In genomic region chr12:29516431-29516875, GRCh38 we compare ENCODE assay signal across 17 cellular contexts. TPM values are rescaled to one million over a fixed set of nuclear protein-coding genes. Genes with fewer than 3 reads are reported as not detected.
A peak's percentile ranks its signal among the peaks of the same experiment; 100 is the strongest.
DNase-seq lines count a peak whose midpoint lies in the region; ATAC-seq, FAIRE-seq and TF ChIP-seq lines count a peak whose summit lies in the region.
"Had no signal": no experiment of that assay in that cellular context is flagged by ENCODE, and none has a peak within 500 bp of the region (broad histone marks: within the 10 kb centered on the region; RNA-seq: fewer than 3 reads in every experiment).

No MANE protein-coding gene starts in this region.

- no peak overlapping the region for H3K4ac ChIP-seq in mesenchymal stem cell (ENCODE audit: low read depth in 1 of 2, low read length in 2 of 2)

- H4K8ac ChIP-seq in mesenchymal stem cell (ENCODE audit: low read length), result no peak overlapping the region

- H3K9me3 ChIP-seq in MM.1S (replicated peaks; ENCODE audit: insufficient read depth, low read length) (no peaks in the 10 kb centered on the region), mesenchymal stem cell (ENCODE audit: control insufficient read depth, low read length) (no peaks in the 10 kb centered on the region), small intestine (ENCODE audit: control insufficient read depth, low read depth) (no peaks in the 10 kb centered on the region)
- H3K9me3 ChIP-seq: BLaER1, spleen had no signal

- no peak overlapping the region for H3K4me3 Mint-ChIP-seq in activated T-cell treated with anti-CD3 and anti-CD28 coated beads, Interleukin-2, amount 50 U/mL, for 24 hours
- H3K4me3 Mint-ChIP-seq: stimulated activated naive CD8-positive, alpha-beta T cell treated with anti-CD3 and anti-CD28 coated beads, Interleukin-15, amount 100 ng/mL, for 72 hours had no signal

- H3K9me3 Mint-ChIP-seq in activated T-cell treated with anti-CD3 and anti-CD28 coated beads, Interleukin-2, amount 50 U/mL, for 24 hours, result no peaks in the 10 kb centered on the region
- H3K9me3 Mint-ChIP-seq: stimulated activated naive CD8-positive, alpha-beta T cell treated with anti-CD3 and anti-CD28 coated beads, Interleukin-15, amount 100 ng/mL, for 72 hours had no signal

- H3K36me3 Mint-ChIP-seq in activated T-cell treated with anti-CD3 and anti-CD28 coated beads, Interleukin-2, amount 50 U/mL, for 24 hours (ENCODE audit: low read depth), result no peaks in the 10 kb centered on the region

- H3K79me2 ChIP-seq in MM.1S (ENCODE audit: low read length), result no peaks in the 10 kb centered on the region
- H3K79me2 ChIP-seq: parathyroid adenoma had no signal

- DNase-seq in BJ (ENCODE audit: low read depth) (peak; percentile 75), MM.1S (peak; percentile 60), bronchial epithelial cell (ENCODE audit: low read depth) (peak; percentile 47), mesenchymal stem cell (peak; percentile 70), small intestine (no peak), pons (ENCODE audit: low spot score) (no peak)
- no peak for DNase-seq in activated T-cell treated with anti-CD3 and anti-CD28 coated beads, Interleukin-2, amount 50 U/mL, for 24 hours
- DNase-seq: activated effector memory CD4-positive, alpha-beta T cell treated with anti-CD3 and anti-CD28 coated beads, Interleukin-2, amount 50 U/mL, for 16 hours; effector CD4-positive, alpha-beta T cell; kidney glomerular epithelial cell; spleen; stimulated activated naive CD8-positive, alpha-beta T cell treated with anti-CD3 and anti-CD28 coated beads, Interleukin-15, amount 100 ng/mL, for 72 hours had no signal

- H3K27ac ChIP-seq in MM.1S (ENCODE audit: low read length) (peak overlapping the region; percentile 44; the same call in 1 of the 2 replicates), mesenchymal stem cell (ENCODE audit: low read length, poor library complexity, severe bottlenecking) (no peak overlapping the region), small intestine (ENCODE audit: low read depth in 1 of 2, low read length in 1 of 2) (no peak overlapping the region)
- H3K27ac ChIP-seq: BLaER1, parathyroid adenoma, spleen had no signal

- no peak overlapping the region for H3K14ac ChIP-seq in mesenchymal stem cell (ENCODE audit: low read length in 2 of 2)

- no peak overlapping the region for H3K9ac ChIP-seq in MM.1S (ENCODE audit: low read length)
- peak overlapping the region; percentile 6 for H3K9ac ChIP-seq in mesenchymal stem cell (ENCODE audit: low read length)
- H3K9ac ChIP-seq: BLaER1, parathyroid adenoma had no signal

- WGBS in mesenchymal stem cell, result 8% methylated on average over 2 of the region's 2 CpGs
- 56 to 69% (median 61%) methylated on average over 2 of the region's 2 CpGs for WGBS in small intestine, 3 donors

- no peak overlapping the region for H2BK15ac ChIP-seq in mesenchymal stem cell (ENCODE audit: low read depth, poor library complexity, severe bottlenecking)

- H3K4me2 ChIP-seq in MM.1S (ENCODE audit: low read depth, low read length) (peak overlapping the region; percentile 24), mesenchymal stem cell (ENCODE audit: low read length, poor library complexity, severe bottlenecking) (no peak overlapping the region)
- H3K4me2 ChIP-seq: BLaER1 had no signal

- ATAC-seq in esophagus mucosa, result no peak
- ATAC-seq: stimulated activated naive CD8-positive, alpha-beta T cell treated with anti-CD3 and anti-CD28 coated beads, Interleukin-15, amount 100 ng/mL, for 72 hours had no signal

- no peaks in the 10 kb centered on the region for H3K36me3 ChIP-seq in BJ (ENCODE audit: control insufficient read depth, insufficient read depth, low read length)
- H3K36me3 ChIP-seq in MM.1S (replicated peaks; ENCODE audit: insufficient read depth, low read length), result no peaks in the 10 kb centered on the region
- no peaks in the 10 kb centered on the region for H3K36me3 ChIP-seq in bronchial epithelial cell (ENCODE audit: control insufficient read depth, insufficient read depth, low read length)
- peaks cover 0 to 51% of the 10 kb centered on the region in 2 experiments for H3K36me3 ChIP-seq in mesenchymal stem cell (ENCODE audit: control insufficient read depth in 1 of 2, insufficient read depth in 2 of 2, low read depth in 1 of 2, low read length in 2 of 2)
- H3K36me3 ChIP-seq in small intestine (ENCODE audit: control insufficient read depth in 2 of 2, insufficient read depth in 2 of 2, low read length in 2 of 2), result no peaks in the 10 kb centered on the region
- H3K36me3 ChIP-seq: BLaER1 had no signal

- H4K91ac ChIP-seq in mesenchymal stem cell (ENCODE audit: low read length), result no peak overlapping the region

- H4K20me1 ChIP-seq in MM.1S (ENCODE audit: insufficient read depth, low read length), result no peaks in the 10 kb centered on the region
- H4K20me1 ChIP-seq: BLaER1 had no signal

- no peak overlapping the region for H2AK5ac ChIP-seq in mesenchymal stem cell (ENCODE audit: low read length, severe bottlenecking)

- H3K27me3 Mint-ChIP-seq in activated T-cell treated with anti-CD3 and anti-CD28 coated beads, Interleukin-2, amount 50 U/mL, for 24 hours, result peaks cover 26% of the 10 kb centered on the region

- peaks cover 18% of the 10 kb centered on the region for H3K4me1 ChIP-seq in MM.1S (ENCODE audit: low read length)
- H3K4me1 ChIP-seq in mesenchymal stem cell (ENCODE audit: control insufficient read depth, insufficient read depth, low read depth, low read length), result no peaks in the 10 kb centered on the region
- H3K4me1 ChIP-seq in small intestine (ENCODE audit: control insufficient read depth in 2 of 2, insufficient read depth in 1 of 2, low read depth in 1 of 2, low read length in 1 of 2), result no peaks in the 10 kb centered on the region
- H3K4me1 ChIP-seq: BLaER1 had no signal

- H2BK120ac ChIP-seq in mesenchymal stem cell (ENCODE audit: low read depth, low read length), result no peak overlapping the region

- no peaks in the 10 kb centered on the region for H3K9me2 ChIP-seq in MM.1S (replicated peaks; ENCODE audit: insufficient read depth, low read length)

- H2BK5ac ChIP-seq in mesenchymal stem cell (ENCODE audit: low read depth, low read length, poor library complexity, severe bottlenecking), result no peak overlapping the region

- peaks cover 9% of the 10 kb centered on the region for H3F3A ChIP-seq in MM.1S (ENCODE audit: insufficient read depth, low read length)

- H3K4me3 ChIP-seq in BJ (ENCODE audit: low read depth, low read length) (no peak overlapping the region), MM.1S (ENCODE audit: low read length) (no peak overlapping the region), bronchial epithelial cell (ENCODE audit: low read depth, low read length) (no peak overlapping the region), mesenchymal stem cell (ENCODE audit: insufficient read depth in 1 of 2, low read depth in 1 of 2, low read length in 2 of 2) (no peak overlapping the region), small intestine (ENCODE audit: low read depth in 1 of 2, low read length in 2 of 2) (no peak overlapping the region)
- H3K4me3 ChIP-seq: BLaER1, spleen had no signal

- TF ChIP-seq CTCF in BJ (IDR thresholded peaks at IDR 0.05; ENCODE audit: insufficient read depth, low read depth, low read length) (no peak), MM.1S (IDR thresholded peaks at IDR 0.05; ENCODE audit: low read length) (no peak), bronchial epithelial cell (IDR thresholded peaks at IDR 0.05; ENCODE audit: insufficient read depth, low read length, severe bottlenecking) (no peak)

- H3K27me3 ChIP-seq in BJ (ENCODE audit: control insufficient read depth, insufficient read depth, low read length) (no peaks in the 10 kb centered on the region), MM.1S (replicated peaks; ENCODE audit: insufficient read depth, low read length) (no peaks in the 10 kb centered on the region), bronchial epithelial cell (ENCODE audit: control insufficient read depth, insufficient read depth, low read length) (no peaks in the 10 kb centered on the region), mesenchymal stem cell (ENCODE audit: control insufficient read depth in 1 of 2, insufficient read depth in 1 of 2, low read length in 2 of 2) (no peaks in the 10 kb centered on the region), small intestine (ENCODE audit: control insufficient read depth in 2 of 2, insufficient read depth in 2 of 2, low read length in 2 of 2) (no peaks in the 10 kb centered on the region)
- H3K27me3 ChIP-seq: BLaER1, spleen had no signal

- no peak overlapping the region for H3K23ac ChIP-seq in mesenchymal stem cell (ENCODE audit: low read length in 2 of 2)

- H2BK12ac ChIP-seq in mesenchymal stem cell (ENCODE audit: low read length in 2 of 2), result no peak overlapping the region

- CTCF ChIA-PET in BJ (lab: Yijun Ruan, JAX), result no interaction called here

- POLR2A ChIA-PET in BJ (lab: Charles Lee), result no interaction called here

- no peak overlapping the region for H3K18ac ChIP-seq in mesenchymal stem cell (ENCODE audit: low read depth in 1 of 2, low read length in 2 of 2)

- H3K4me1 Mint-ChIP-seq in activated T-cell treated with anti-CD3 and anti-CD28 coated beads, Interleukin-2, amount 50 U/mL, for 24 hours (ENCODE audit: low read depth), result no peaks in the 10 kb centered on the region
- H3K4me1 Mint-ChIP-seq: stimulated activated naive CD8-positive, alpha-beta T cell treated with anti-CD3 and anti-CD28 coated beads, Interleukin-15, amount 100 ng/mL, for 72 hours had no signal

- no peak for FAIRE-seq in bronchial epithelial cell (lab: Jason Lieb, UNC)
- no peak for FAIRE-seq in small intestine (lab: Jason Lieb, UNC)

- H3K79me1 ChIP-seq in mesenchymal stem cell (replicated peaks; ENCODE audit: low read length, poor library complexity, severe bottlenecking), result no peaks in the 10 kb centered on the region

- no peak overlapping the region for H3K27ac Mint-ChIP-seq in activated T-cell treated with anti-CD3 and anti-CD28 coated beads, Interleukin-2, amount 50 U/mL, for 24 hours
- H3K27ac Mint-ChIP-seq: stimulated activated naive CD8-positive, alpha-beta T cell treated with anti-CD3 and anti-CD28 coated beads, Interleukin-15, amount 100 ng/mL, for 72 hours had no signal

- no peak overlapping the region for H2AFZ ChIP-seq in MM.1S (ENCODE audit: low read length)
- no peak overlapping the region for H2AFZ ChIP-seq in mesenchymal stem cell (ENCODE audit: low read depth, low read length)
- H2AFZ ChIP-seq: parathyroid adenoma had no signal

RNA-seq across cellular contexts. Expression of gene OVCH1, which starts 19.0 kb away (rescaled TPM):
- 0.05 and 0.06 TPM in 2 replicates for polyA plus RNA-seq in BJ (2011; rRNA removed)
- polyA minus RNA-seq in BJ (2011; rRNA and poly(A)+ RNA removed), result 0.15 and 0.57 TPM in 2 replicates
- total RNA-seq in bronchial epithelial cell, result 0.26 TPM in 1 of 2 replicates, not detected in the other
- polyA plus RNA-seq in mesenchymal stem cell (2013, experiment 1 of 2), result 0.26 TPM
- polyA plus RNA-seq in mesenchymal stem cell (2013, experiment 2 of 2), result 0.14 TPM
- under 1 TPM in 1 of 3 donors, not detected in 2; 0.24 TPM for polyA plus RNA-seq in small intestine
- not detected for total RNA-seq in esophagus mucosa
- total RNA-seq: mononuclear cell, OCI-LY7 had no signal

Comparison
In these comparisons a context has a peak if more than half of its experiments do, and no peak if none do; other contexts are left out.
1. DNase-seq: peak in BJ (single experiment), MM.1S (single experiment), bronchial epithelial cell (single experiment) and mesenchymal stem cell (single experiment); none in small intestine (single experiment), pons (single experiment) and activated T-cell treated with anti-CD3 and anti-CD28 coated beads, Interleukin-2, amount 50 U/mL, for 24 hours (single experiment).